Comparison of ENCODE assay signal across 28 cellular contexts in genomic region chr11:92643827-92644226, GRCh38.
"Had no signal": no experiment of that assay in that cellular context is flagged by ENCODE, and none has a peak within 500 bp of the region (broad histone marks: within the 10 kb centered on the region; RNA-seq: fewer than 3 reads in every experiment).

No MANE protein-coding gene starts in this region.

- DNase-seq: natural killer cell; occipital lobe; ovary; posterior cingulate gyrus; psoas muscle; right cardiac atrium; spleen; stimulated activated CD4-positive, alpha-beta T cell treated with anti-CD3 and anti-CD28 coated beads, Interleukin-12 subunit alpha, Interleukin-12 subunit beta, amount 100 ng/mL, for 4 hours; stimulated activated CD4-positive, alpha-beta T cell treated with anti-CD3 and anti-CD28 coated beads, Interleukin-1b, Interleukin-23, amount 100 ng/mL, for 48 hours; stimulated activated CD4-positive, alpha-beta T cell treated with anti-CD3 and anti-CD28 coated beads, Interleukin-4, amount 100 ng/mL, for 1 hour; stimulated activated CD4-positive, alpha-beta T cell treated with anti-CD3 and anti-CD28 coated beads, Interleukin-4, amount 100 ng/mL, for 4 hours; stimulated activated CD8-positive, alpha-beta memory T cell treated with anti-CD3 and anti-CD28 coated beads, Interleukin-4, amount 100 ng/mL, for 48 hours; stimulated activated naive CD4-positive, alpha-beta T cell; stimulated activated naive CD8-positive, alpha-beta T cell treated with anti-CD3 and anti-CD28 coated beads, Interleukin-15, amount 100 ng/mL, for 72 hours; stimulated activated naive CD8-positive, alpha-beta T cell treated with anti-CD3 and anti-CD28 coated beads, Interleukin-15, Interleukin-2, amounts not matched to agents 100 U/mL and 50 U/mL, for 24 hours; substantia nigra; testis; tibial artery; transverse colon; upper lobe of right lung; uterus had no signal

- H3K4me1 ChIP-seq: neural progenitor cell, parathyroid adenoma, psoas muscle, spleen, suprapubic skin, testis, transverse colon, upper lobe of right lung, uterus had no signal

- H3K36me3 ChIP-seq: neural progenitor cell, ovary, spleen, suprapubic skin, tibial artery, transverse colon, upper lobe of right lung, uterus had no signal

- H2AFZ ChIP-seq: neural progenitor cell, parathyroid adenoma had no signal

- H3K9me3 ChIP-seq: ovary, psoas muscle, spleen, suprapubic skin, testis, tibial artery, transverse colon, upper lobe of right lung, uterus had no signal

- H3K4me3 ChIP-seq: neural progenitor cell, ovary, psoas muscle, skin epidermis, smooth muscle cell, spleen, suprapubic skin, testis, tibial artery, transverse colon, upper lobe of right lung, uterus had no signal

- H3K9ac ChIP-seq: neural progenitor cell, parathyroid adenoma had no signal

- H3K27me3 ChIP-seq: neural progenitor cell, ovary, spleen, suprapubic skin, testis, tibial artery, transverse colon, upper lobe of right lung, uterus had no signal

- ATAC-seq: natural killer cell; psoas muscle; right cardiac atrium; sciatic nerve; stimulated activated memory B cell treated with anti-CD40 and anti-IgM and Interleukin-4, amounts not matched to agents 10 μg/mL and 1 μg/mL and 100 μg/mL, for 72 hours; stimulated activated naive CD8-positive, alpha-beta T cell treated with anti-CD3 and anti-CD28 coated beads, Interleukin-15, amount 100 ng/mL, for 72 hours; stimulated activated naive CD8-positive, alpha-beta T cell treated with anti-CD3 and anti-CD28 coated beads, Interleukin-15, Interleukin-2, amounts not matched to agents 100 U/mL and 50 U/mL, for 24 hours; upper lobe of right lung had no signal

- H3K27ac ChIP-seq: neural progenitor cell, ovary, parathyroid adenoma, psoas muscle, skin epidermis, spleen, suprapubic skin, testis, tibial artery, transverse colon, upper lobe of right lung, uterus had no signal

- H3K4me2 ChIP-seq: neural progenitor cell, smooth muscle cell had no signal
